In genomic region chr5:54902817-54903473, GRCh38 we compare ENCODE assay signal across 1 cellular context.
TF ChIP-seq lines count a peak whose summit lies in the region.

No MANE protein-coding gene starts in this region.

TF ChIP-seq in GM12878, 131 proteins besides CTCF, POLR2A, EP300 and RAD21 (continued from another document and continues in another):
- TF ChIP-seq MLLT1 (IDR thresholded peaks at IDR 0.05) (no peak), SMARCA5 (IDR thresholded peaks at IDR 0.05) (no peak), CEBPB (IDR thresholded peaks at IDR 0.05; ENCODE audit: borderline replicate concordance in 1 of 2, low read depth in 2 of 2, low read length in 2 of 2) (peak in 1 of 2 experiments; percentile 93; a peak in 2 of 4 replicates), SIX5 (IDR thresholded peaks at IDR 0.05; ENCODE audit: low read depth, low read length, severe bottlenecking) (no peak), POLR2AphosphoS2 (IDR thresholded peaks at IDR 0.05; ENCODE audit: low read depth, low read length) (no peak), CREM (IDR thresholded peaks at IDR 0.05; ENCODE audit: low read depth) (peak; percentile 43; the same call in 1 of the 2 replicates), PKNOX1 (IDR thresholded peaks at IDR 0.05) (peak; percentile 77), HDAC6 (IDR thresholded peaks at IDR 0.05; ENCODE audit: unreplicated experiment) (no peak), EZH2 (IDR thresholded peaks at IDR 0.05; ENCODE audit: borderline replicate concordance, control insufficient read depth, low read depth, low read length) (no peak), TCF12 (IDR thresholded peaks at IDR 0.05; ENCODE audit: low read depth, low read length) (peak; percentile 92), KDM1A (IDR thresholded peaks at IDR 0.05; ENCODE audit: borderline replicate concordance) (no peak), STAT3 (IDR thresholded peaks at IDR 0.05; ENCODE audit: low read depth, low read length) (no peak), NFXL1 (IDR thresholded peaks at IDR 0.05; ENCODE audit: borderline replicate concordance) (no peak), RUNX3 (IDR thresholded peaks at IDR 0.05; ENCODE audit: low read length) (peak; percentile 100), USF2 (IDR thresholded peaks at IDR 0.05; ENCODE audit: borderline replicate concordance, low read depth, low read length) (no peak), ZNF24 (IDR thresholded peaks at IDR 0.05) (no peak), ATF2 (IDR thresholded peaks at IDR 0.05; ENCODE audit: low read length) (peak; percentile 82), CBFB (IDR thresholded peaks at IDR 0.05; ENCODE audit: low read depth) (peak; percentile 95), TBL1XR1 (IDR thresholded peaks at IDR 0.05; ENCODE audit: low read depth, low read length) (no peak), ZNF592 (IDR thresholded peaks at IDR 0.05) (no peak), ELK1 (IDR thresholded peaks at IDR 0.05; ENCODE audit: low read depth, low read length) (no peak), SMC3 (IDR thresholded peaks at IDR 0.05; ENCODE audit: borderline replicate concordance, low read length) (no peak), SUZ12 (IDR thresholded peaks at IDR 0.05; ENCODE audit: unreplicated experiment) (no peak), BHLHE40 (IDR thresholded peaks at IDR 0.05; ENCODE audit: borderline replicate concordance in 1 of 2, low read depth in 2 of 2, low read length in 1 of 2) (peak; percentile 82 to 90), SREBF2 (IDR thresholded peaks at IDR 0.05; ENCODE audit: low read length) (no peak), EGR1 (IDR thresholded peaks at IDR 0.05; ENCODE audit: borderline replicate concordance in 1 of 2, low read depth in 2 of 2, low read length in 2 of 2) (no peak), MYB (IDR thresholded peaks at IDR 0.05; ENCODE audit: borderline replicate concordance, low read depth, low read length) (no peak), CHD4 (IDR thresholded peaks at IDR 0.05) (no peak), DPF2 (IDR thresholded peaks at IDR 0.05) (peak; percentile 34; the same call in 1 of the 2 replicates), ZBED1 (IDR thresholded peaks at IDR 0.05; ENCODE audit: borderline replicate concordance) (peak; percentile 95), MTA3 (IDR thresholded peaks at IDR 0.05; ENCODE audit: borderline replicate concordance, low read length) (peak; percentile 85; the same call in 1 of the 2 replicates), TCF3 (IDR thresholded peaks at IDR 0.05; ENCODE audit: borderline replicate concordance, insufficient read depth, low read depth, low read length) (peak; percentile 98), IRF5 (IDR thresholded peaks at IDR 0.05; ENCODE audit: borderline replicate concordance) (no peak), POLR2AphosphoS5 (IDR thresholded peaks at IDR 0.05; ENCODE audit: low read length) (no peak), ESRRA (IDR thresholded peaks at IDR 0.05; ENCODE audit: low read length) (no peak), SREBF1 (IDR thresholded peaks at IDR 0.05; ENCODE audit: low read length) (peak; percentile 75), ATF7 (IDR thresholded peaks at IDR 0.05; ENCODE audit: low read depth) (no peak), E2F4 (IDR thresholded peaks at IDR 0.05; ENCODE audit: low read depth, low read length) (no peak), RBBP5 (conservative IDR thresholded peaks at IDR 0.05) (no peak), FOS (IDR thresholded peaks at IDR 0.05; ENCODE audit: borderline replicate concordance, extremely low read depth, insufficient read length) (no peak), SKIL (IDR thresholded peaks at IDR 0.05; ENCODE audit: low read depth, poor library complexity, severe bottlenecking) (no peak), ZZZ3 (IDR thresholded peaks at IDR 0.05; ENCODE audit: control insufficient read depth, insufficient read length, low read depth) (no peak), PBX3 (IDR thresholded peaks at IDR 0.05; ENCODE audit: insufficient replicate concordance, low read depth, low read length) (peak; percentile 12), JUND (IDR thresholded peaks at IDR 0.05; ENCODE audit: low read depth, low read length) (no peak), SPI1 (IDR thresholded peaks at IDR 0.05; ENCODE audit: borderline replicate concordance, insufficient read depth, low read depth, low read length) (no peak), ATF3 (IDR thresholded peaks at IDR 0.05; ENCODE audit: borderline replicate concordance, extremely low read depth, low read depth, low read length) (no peak), IRF3 (IDR thresholded peaks at IDR 0.05) (no peak)
